Comparison of ENCODE assay signal across 1 cellular context in the genomic region with DNA sequence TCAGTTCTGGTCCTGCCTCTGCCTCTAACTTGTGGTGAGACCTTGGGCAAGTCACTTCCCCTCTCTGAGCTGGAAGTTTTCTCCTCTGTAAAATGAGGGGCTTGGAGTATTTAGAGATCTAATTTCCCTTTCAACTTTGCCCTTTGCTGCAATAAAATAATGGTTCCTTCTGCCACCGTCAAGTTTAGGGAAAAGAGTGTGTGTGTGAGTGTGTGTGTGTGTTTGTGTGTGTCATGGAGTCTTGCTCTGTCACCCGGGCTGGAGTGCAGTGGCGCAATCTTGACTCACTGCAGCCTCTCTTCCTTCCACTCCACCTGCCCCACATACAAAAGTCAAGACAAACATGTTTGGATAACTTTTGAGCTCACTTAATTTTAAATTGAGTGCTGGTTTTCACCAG.
TF ChIP-seq lines count a peak whose summit lies in the region.

No MANE protein-coding gene starts in this region.

TF ChIP-seq in K562, 482 proteins besides CTCF, POLR2A, EP300 and RAD21 (continued from another document and continues in another):
- 0 out of 2 replicates have a peak, but pooled peaks have one; percentile 31 for TF ChIP-seq NR4A1 (CRISPR knock-in tag; IDR thresholded peaks at IDR 0.05)
- peak; percentile 39; the same call in 1 of the 2 replicates for TF ChIP-seq NR4A1 (tag; IDR thresholded peaks at IDR 0.05)
- peak; percentile 25; the same call in 1 of the 2 replicates for TF ChIP-seq KLF6 (CRISPR knock-in tag; IDR thresholded peaks at IDR 0.05; ENCODE audit: borderline replicate concordance)
- no peak for TF ChIP-seq ZKSCAN8 (CRISPR knock-in tag; IDR thresholded peaks at IDR 0.05)
- TF ChIP-seq TAF9B (IDR thresholded peaks at IDR 0.05; ENCODE audit: partially characterized antibody): no peak
- TF ChIP-seq NR2C1 (IDR thresholded peaks at IDR 0.05): no peak
- 0 out of 2 replicates have a peak, but pooled peaks have one; percentile 23 for TF ChIP-seq NR2C1 (tag; IDR thresholded peaks at IDR 0.05)
- no peak for TF ChIP-seq NCOA6 (IDR thresholded peaks at IDR 0.05)
- peak; percentile 19; the same call in 1 of the 2 replicates for TF ChIP-seq SMARCA5 (IDR thresholded peaks at IDR 0.05)
- no peak for TF ChIP-seq TFAM (CRISPR knock-in tag; conservative IDR thresholded peaks at IDR 0.05)
- TF ChIP-seq ARNT (IDR thresholded peaks at IDR 0.05): 0 out of 4 replicates have a peak, but pooled peaks of 1 of the 2 experiments have one; percentile 50
- no peak for TF ChIP-seq HCFC1 (IDR thresholded peaks at IDR 0.05; ENCODE audit: low read depth, low read length)
- TF ChIP-seq ZNF324 (CRISPR knock-in tag; IDR thresholded peaks at IDR 0.05): no peak
- TF ChIP-seq CLOCK (CRISPR knock-in tag; IDR thresholded peaks at IDR 0.05; ENCODE audit: borderline replicate concordance): no peak
- no peak for TF ChIP-seq ZNF175 (CRISPR knock-in tag; IDR thresholded peaks at IDR 0.05; ENCODE audit: low read depth)
- TF ChIP-seq, protein P1, sequence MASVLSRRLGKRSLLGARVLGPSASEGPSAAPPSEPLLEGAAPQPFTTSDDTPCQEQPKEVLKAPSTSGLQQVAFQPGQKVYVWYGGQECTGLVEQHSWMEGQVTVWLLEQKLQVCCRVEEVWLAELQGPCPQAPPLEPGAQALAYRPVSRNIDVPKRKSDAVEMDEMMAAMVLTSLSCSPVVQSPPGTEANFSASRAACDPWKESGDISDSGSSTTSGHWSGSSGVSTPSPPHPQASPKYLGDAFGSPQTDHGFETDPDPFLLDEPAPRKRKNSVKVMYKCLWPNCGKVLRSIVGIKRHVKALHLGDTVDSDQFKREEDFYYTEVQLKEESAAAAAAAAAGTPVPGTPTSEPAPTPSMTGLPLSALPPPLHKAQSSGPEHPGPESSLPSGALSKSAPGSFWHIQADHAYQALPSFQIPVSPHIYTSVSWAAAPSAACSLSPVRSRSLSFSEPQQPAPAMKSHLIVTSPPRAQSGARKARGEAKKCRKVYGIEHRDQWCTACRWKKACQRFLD (CRISPR knock-in tag; IDR thresholded peaks at IDR 0.05): peak; percentile 61
- no peak for TF ChIP-seq BRF1 (IDR thresholded peaks at IDR 0.05; ENCODE audit: borderline replicate concordance, extremely low read depth, insufficient read length)
- TF ChIP-seq CCNT2 (IDR thresholded peaks at IDR 0.05; ENCODE audit: borderline replicate concordance, extremely low read depth, insufficient read length, low read depth, low read length): no peak
- peak in 1 of 2 experiments; percentile 35; a peak in 1 of 4 replicates for TF ChIP-seq MLLT1 (IDR thresholded peaks at IDR 0.05)
- TF ChIP-seq HDAC1 (IDR thresholded peaks at IDR 0.05): peak in 1 of 2 experiments; percentile 51; a peak in 2 of 4 replicates
- TF ChIP-seq ZNF79 (CRISPR knock-in tag; IDR thresholded peaks at IDR 0.05; ENCODE audit: low read depth): no peak
- 0 out of 2 replicates have a peak, but pooled peaks have one; percentile 13 for TF ChIP-seq TAL1 (IDR thresholded peaks at IDR 0.05)
- peak; percentile 96 for TF ChIP-seq CEBPB (tag; IDR thresholded peaks at IDR 0.05)
- TF ChIP-seq LEF1 (IDR thresholded peaks at IDR 0.05): peak; percentile 35; the same call in 1 of the 2 replicates
- TF ChIP-seq, protein P2, sequence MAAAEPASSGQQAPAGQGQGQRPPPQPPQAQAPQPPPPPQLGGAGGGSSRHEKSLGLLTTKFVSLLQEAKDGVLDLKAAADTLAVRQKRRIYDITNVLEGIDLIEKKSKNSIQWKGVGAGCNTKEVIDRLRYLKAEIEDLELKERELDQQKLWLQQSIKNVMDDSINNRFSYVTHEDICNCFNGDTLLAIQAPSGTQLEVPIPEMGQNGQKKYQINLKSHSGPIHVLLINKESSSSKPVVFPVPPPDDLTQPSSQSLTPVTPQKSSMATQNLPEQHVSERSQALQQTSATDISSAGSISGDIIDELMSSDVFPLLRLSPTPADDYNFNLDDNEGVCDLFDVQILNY (CRISPR knock-in tag; IDR thresholded peaks at IDR 0.05): no peak
- TF ChIP-seq BCOR (IDR thresholded peaks at IDR 0.05): peak; percentile 42; the same call in 1 of the 2 replicates
- TF ChIP-seq ZNF518B (CRISPR knock-in tag; IDR thresholded peaks at IDR 0.05): no peak
- TF ChIP-seq TRIM24 (IDR thresholded peaks at IDR 0.05): peak; percentile 36 to 56; a peak in 2 of 4 replicates
- TF ChIP-seq SRF (CRISPR knock-in tag; IDR thresholded peaks at IDR 0.05): no peak
- no peak for TF ChIP-seq ELF2 (CRISPR knock-in tag; IDR thresholded peaks at IDR 0.05)
- no peak for TF ChIP-seq XRCC4 (IDR thresholded peaks at IDR 0.05; ENCODE audit: extremely low read depth, insufficient read depth, insufficient read length)
- TF ChIP-seq ELF4 (CRISPR knock-in tag; IDR thresholded peaks at IDR 0.05): peak; percentile 49; the same call in 1 of the 2 replicates
- 0 out of 2 replicates have a peak, but pooled peaks have one; percentile 0 for TF ChIP-seq GATA2 (CRISPR knock-in tag; IDR thresholded peaks at IDR 0.05)
- 0 out of 2 replicates have a peak, but pooled peaks have one; percentile 24 for TF ChIP-seq GABPB1 (CRISPR knock-in tag; IDR thresholded peaks at IDR 0.05)
- TF ChIP-seq, protein P3, sequence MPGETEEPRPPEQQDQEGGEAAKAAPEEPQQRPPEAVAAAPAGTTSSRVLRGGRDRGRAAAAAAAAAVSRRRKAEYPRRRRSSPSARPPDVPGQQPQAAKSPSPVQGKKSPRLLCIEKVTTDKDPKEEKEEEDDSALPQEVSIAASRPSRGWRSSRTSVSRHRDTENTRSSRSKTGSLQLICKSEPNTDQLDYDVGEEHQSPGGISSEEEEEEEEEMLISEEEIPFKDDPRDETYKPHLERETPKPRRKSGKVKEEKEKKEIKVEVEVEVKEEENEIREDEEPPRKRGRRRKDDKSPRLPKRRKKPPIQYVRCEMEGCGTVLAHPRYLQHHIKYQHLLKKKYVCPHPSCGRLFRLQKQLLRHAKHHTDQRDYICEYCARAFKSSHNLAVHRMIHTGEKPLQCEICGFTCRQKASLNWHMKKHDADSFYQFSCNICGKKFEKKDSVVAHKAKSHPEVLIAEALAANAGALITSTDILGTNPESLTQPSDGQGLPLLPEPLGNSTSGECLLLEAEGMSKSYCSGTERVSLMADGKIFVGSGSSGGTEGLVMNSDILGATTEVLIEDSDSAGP (CRISPR knock-in tag; IDR thresholded peaks at IDR 0.05): no peak
- peak; percentile 58; the same call in 1 of the 2 replicates for TF ChIP-seq ZNF592 (IDR thresholded peaks at IDR 0.05)
- 0 out of 2 replicates have a peak, but pooled peaks have one; percentile 25 for TF ChIP-seq GATAD2A (IDR thresholded peaks at IDR 0.05)
- no peak for TF ChIP-seq ZNF778 (CRISPR knock-in tag; IDR thresholded peaks at IDR 0.05)
- no peak for TF ChIP-seq CREBBP (IDR thresholded peaks at IDR 0.05; ENCODE audit: low read depth, low read length)
- peak; percentile 64; the same call in 1 of the 2 replicates for TF ChIP-seq EHMT2 (IDR thresholded peaks at IDR 0.05)
- TF ChIP-seq U2AF1 (optimal IDR thresholded peaks at IDR 0.05; ENCODE audit: low read depth, low read length): no peak
- no peak for TF ChIP-seq TCF3 (CRISPR knock-in tag; IDR thresholded peaks at IDR 0.05)
- no peak for TF ChIP-seq THAP12 (CRISPR knock-in tag; IDR thresholded peaks at IDR 0.05)
- no peak for TF ChIP-seq KLF16 (IDR thresholded peaks at IDR 0.05)
- TF ChIP-seq ZNF165 (CRISPR knock-in tag; IDR thresholded peaks at IDR 0.05; ENCODE audit: borderline replicate concordance): no peak
- TF ChIP-seq TCF7L2 (IDR thresholded peaks at IDR 0.05; ENCODE audit: low read depth, low read length): no peak
